Comparison of ENCODE assay signal across 8 cellular contexts in the genomic region with DNA sequence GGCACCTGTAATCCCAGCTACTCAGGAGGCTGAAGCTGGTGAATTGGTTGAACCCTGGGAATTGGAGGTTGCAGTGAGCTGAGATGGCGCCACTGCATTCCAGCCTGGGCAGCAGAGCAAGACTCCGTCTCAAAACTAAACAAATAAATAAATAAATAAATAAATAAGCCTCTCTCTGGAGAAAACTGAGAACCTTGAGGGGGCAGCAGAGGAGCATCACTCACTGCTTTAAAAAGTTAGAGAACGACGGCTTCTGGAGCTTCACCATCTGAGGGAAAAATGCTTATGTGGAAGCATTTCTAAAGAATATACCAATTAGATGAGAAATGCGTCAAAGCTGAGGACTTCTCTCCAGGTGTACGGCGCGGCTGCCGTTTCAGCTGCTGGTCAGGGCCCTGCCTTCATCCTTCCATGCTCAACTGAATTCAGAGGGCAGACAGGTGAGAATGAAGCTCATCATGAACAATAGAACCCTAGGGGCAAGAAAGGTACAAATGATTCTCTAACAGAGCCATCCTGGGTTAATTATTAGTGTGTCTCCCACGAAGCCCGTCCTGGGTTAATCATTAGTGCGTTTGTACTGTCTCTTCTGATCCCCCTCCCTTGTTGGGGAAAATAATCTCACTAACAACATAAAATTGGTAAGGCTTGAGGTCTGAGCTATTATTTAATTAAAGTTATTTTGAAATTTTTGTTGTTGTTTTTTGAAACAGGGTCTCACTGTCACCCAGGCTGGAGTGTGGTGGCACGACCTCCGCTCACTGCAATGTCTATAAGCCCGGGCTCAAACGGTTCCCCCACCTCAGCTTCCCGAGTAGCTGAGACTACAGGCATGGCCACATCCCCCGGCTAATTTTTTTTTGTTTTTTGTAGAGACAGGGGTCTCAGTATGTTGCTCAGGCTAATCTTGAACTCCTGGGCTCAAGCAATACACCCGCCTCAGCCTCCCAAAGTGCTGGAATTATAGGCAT.
DNase-seq lines count a peak whose midpoint lies in the region; ATAC-seq, FAIRE-seq and TF ChIP-seq lines count a peak whose summit lies in the region.

No MANE protein-coding gene starts in this region.

- peak; percentile 54 for ATAC-seq in K562

- H2BK120ac ChIP-seq in mesenchymal stem cell (ENCODE audit: low read depth, low read length): no peak overlapping the region

- H4K8ac ChIP-seq in mesenchymal stem cell (ENCODE audit: low read length): no peak overlapping the region

- H3K14ac ChIP-seq in mesenchymal stem cell (ENCODE audit: low read length in 2 of 2): peak overlapping the region in 1 of 2 experiments; percentile 81

- H3K4me2 ChIP-seq in K562 (ENCODE audit: insufficient read depth, low read length) (no peak overlapping the region), mesenchymal stem cell (ENCODE audit: low read length, poor library complexity, severe bottlenecking) (peak overlapping the region; percentile 86)

- H3K9ac ChIP-seq in K562 (ENCODE audit: insufficient read depth in 1 of 2, low read depth in 2 of 2, low read length in 2 of 2) (no peak overlapping the region), mesenchymal stem cell (ENCODE audit: low read length) (no peak overlapping the region)

- peak overlapping the region; percentile 77 to 97 for H2BK12ac ChIP-seq in mesenchymal stem cell (ENCODE audit: low read length in 2 of 2)

- no peak for FAIRE-seq in K562 (lab: Jason Lieb, UNC)
- FAIRE-seq in GM19239 (lab: Jason Lieb, UNC): no peak

- H2BK15ac ChIP-seq in mesenchymal stem cell (ENCODE audit: low read depth, poor library complexity, severe bottlenecking): no peak overlapping the region

- H3K4me3 ChIP-seq in K562 (no peak overlapping the region), mesenchymal stem cell (ENCODE audit: insufficient read depth in 1 of 2, low read depth in 1 of 2, low read length in 2 of 2) (no peak overlapping the region)

- no peak overlapping the region for H3K4ac ChIP-seq in mesenchymal stem cell (ENCODE audit: low read depth in 1 of 2, low read length in 2 of 2)

- peak overlapping the region; percentile 43 to 73 for H3K18ac ChIP-seq in mesenchymal stem cell (ENCODE audit: low read depth in 1 of 2, low read length in 2 of 2)

- H3K9me3 ChIP-seq in K562 (replicated peaks; ENCODE audit: control insufficient read depth, insufficient read depth, low read depth, low read length): no peaks in the 10 kb centered on the region
- no peaks in the 10 kb centered on the region for H3K9me3 ChIP-seq in mesenchymal stem cell (ENCODE audit: control insufficient read depth, low read length)

- no TSS peak for BruUV-seq in K562 (replicated peaks; lab: Mats Ljungman, UMichigan)

- H4K20me1 ChIP-seq in K562 (replicated peaks; ENCODE audit: control insufficient read depth, insufficient read depth, low read length): no peaks in the 10 kb centered on the region

- in situ Hi-C loops in Caki2 (cut with HindIII; ENCODE audit: low pct_unique_long_range_greater_than_20kb, low sequenced_read_pairs): no loop called here
- in situ Hi-C loops in K562 (cut with MboI): no loop called here

- 2% methylated on average over 14 of the region's 19 CpGs for WGBS in K562 (ENCODE audit: insufficient coverage, low coverage, missing lambda C conversion rate)
- 80% methylated on average over 15 of the region's 19 CpGs for WGBS in mesenchymal stem cell

- no peak overlapping the region for H3K27ac ChIP-seq in K562 (ENCODE audit: extremely low read depth, low read depth, low read length)
- H3K27ac ChIP-seq in mesenchymal stem cell (ENCODE audit: low read length, poor library complexity, severe bottlenecking): peak overlapping the region; percentile 73

- no peaks in the 10 kb centered on the region for H3K79me2 ChIP-seq in K562 (ENCODE audit: control insufficient read depth, insufficient read depth, low read length)

- intact Hi-C loops in K562 (cut with micrococcal nuclease): loop anchor here (10.0 kb wide), 1 partner anchor 641 kb away; no protein-coding TSS in a partner anchor

- peak overlapping the region; percentile 76 for H2BK5ac ChIP-seq in mesenchymal stem cell (ENCODE audit: low read depth, low read length, poor library complexity, severe bottlenecking)

- H2AK5ac ChIP-seq in mesenchymal stem cell (ENCODE audit: low read length, severe bottlenecking): no peak overlapping the region

- H3K4me1 ChIP-seq in K562 (replicated peaks in 1 of 2; ENCODE audit: control insufficient read depth in 2 of 2, insufficient read depth in 2 of 2, low read length in 2 of 2) (no peaks in the 10 kb centered on the region), mesenchymal stem cell (ENCODE audit: control insufficient read depth, insufficient read depth, low read depth, low read length) (peaks cover 10% of the 10 kb centered on the region)

- H3K27me3 ChIP-seq in K562 (ENCODE audit: control insufficient read depth in 2 of 2, insufficient read depth in 2 of 2, low read length in 2 of 2): peaks cover 0 to 22% of the 10 kb centered on the region in 2 experiments; a peak in 4 of 5 replicates
- H3K27me3 ChIP-seq in mesenchymal stem cell (ENCODE audit: control insufficient read depth in 1 of 2, insufficient read depth in 1 of 2, low read length in 2 of 2): no peaks in the 10 kb centered on the region

- H2AFZ ChIP-seq in K562 (ENCODE audit: low read depth, low read length) (no peak overlapping the region), mesenchymal stem cell (ENCODE audit: low read depth, low read length) (peak overlapping the region; percentile 49)

- H3K79me1 ChIP-seq in mesenchymal stem cell (replicated peaks; ENCODE audit: low read length, poor library complexity, severe bottlenecking): no peaks in the 10 kb centered on the region

- TF ChIP-seq EP300 in K562 (IDR thresholded peaks at IDR 0.05; ENCODE audit: low read length): no peak

- CTCF ChIA-PET in K562 (lab: Yijun Ruan, JAX; ENCODE audit: low intra/inter-chr PET ratio): interaction anchor here (1.2 kb wide), 1 partner anchor 810 kb away, joined by 4 read pairs; no protein-coding TSS in a partner anchor

- peak overlapping the region; percentile 75 for H4K91ac ChIP-seq in mesenchymal stem cell (ENCODE audit: low read length)

- peak; percentile 62 for DNase-seq in Caki2 (ENCODE audit: low read depth)
- DNase-seq in Kasumi-1 (lab: John Stamatoyannopoulos, UW): peak; percentile 48 to 59
- peak in 2 of 4 experiments; percentile 11 to 23 for DNase-seq in K562 (ENCODE audit: extremely low read depth in 1 of 4, low spot score in 3 of 4)
- DNase-seq in mesenchymal stem cell: peak; percentile 76
- DNase-seq in stimulated activated CD4-positive, alpha-beta T cell treated with anti-CD3 and anti-CD28 coated beads, Interleukin-4, amount 100 ng/mL, for 1 hour: no peak
- no peak for DNase-seq in NK-92 treated with Interleukin-12 subunit alpha and Interleukin-12 subunit beta, amount 100 ng/mL, for 24 hours (lab: John Stamatoyannopoulos, UW)
- DNase-seq in stimulated activated CD4-positive, alpha-beta T cell treated with anti-CD3 and anti-CD28 coated beads, Interleukin-4, amount 100 ng/mL, for 24 hours: no peak
- DNase-seq in GM19239 (ENCODE audit: insufficient read length, low spot score): no peak

- H3K23ac ChIP-seq in mesenchymal stem cell (ENCODE audit: low read length in 2 of 2): no peak overlapping the region

- no peak for TF ChIP-seq POLR2A in K562 (conservative IDR thresholded peaks at IDR 0.05)

- no peaks in the 10 kb centered on the region for H3K9me1 ChIP-seq in K562 (ENCODE audit: control insufficient read depth, insufficient read depth, low read length)

- 0 out of 4 replicates have a peak, but pooled peaks of 1 of the 2 experiments have one; percentile 18 for TF ChIP-seq RAD21 in K562 (CRISPR knock-in tag; conservative IDR thresholded peaks at IDR 0.05 in 1 of 2, IDR thresholded peaks at IDR 0.05 in 1 of 2)

- H3K36me3 ChIP-seq in K562 (ENCODE audit: control insufficient read depth, insufficient read depth, low read length) (no peaks in the 10 kb centered on the region), mesenchymal stem cell (ENCODE audit: control insufficient read depth in 1 of 2, insufficient read depth in 2 of 2, low read depth in 1 of 2, low read length in 2 of 2) (no peaks in the 10 kb centered on the region)

- POLR2A ChIA-PET in K562 (lab: Yijun Ruan, JAX): interaction anchor here (0.6 kb wide), 1 partner anchor 152 kb away, joined by 3 read pairs; no protein-coding TSS in a partner anchor

- peak; percentile 12 to 49 (median 34); a peak in 2 of 6 replicates for TF ChIP-seq CTCF in K562 (IDR thresholded peaks at IDR 0.05 in 2 of 3, conservative IDR thresholded peaks at IDR 0.05 in 1 of 3; ENCODE audit: insufficient read depth in 2 of 3, low read depth in 1 of 3, low read length in 3 of 3)

TF ChIP-seq in K562, 482 proteins besides CTCF, POLR2A, EP300 and RAD21:
- no peak for TF ChIP-seq MCM7 (IDR thresholded peaks at IDR 0.05)
- TF ChIP-seq ELF2 (CRISPR knock-in tag; IDR thresholded peaks at IDR 0.05): no peak
- TF ChIP-seq L3MBTL2 (IDR thresholded peaks at IDR 0.05): no peak
- TF ChIP-seq CHD4 (IDR thresholded peaks at IDR 0.05; ENCODE audit: insufficient read depth, insufficient replicate concordance, low read depth, low read length, poor library complexity, severe bottlenecking): no peak
- TF ChIP-seq SP2 (IDR thresholded peaks at IDR 0.05; ENCODE audit: extremely low read depth, low read depth, low read length, poor library complexity, severe bottlenecking): no peak
- TF ChIP-seq EHMT2 (IDR thresholded peaks at IDR 0.05): no peak
- TF ChIP-seq ZNF511 (CRISPR knock-in tag; IDR thresholded peaks at IDR 0.05): no peak
- TF ChIP-seq TRIM25 (IDR thresholded peaks at IDR 0.05; ENCODE audit: borderline replicate concordance): no peak

Comparison
In these comparisons a context has a peak if more than half of its experiments do, and no peak if none do; other contexts are left out.
1. DNase-seq: peak in Caki2 (single experiment), Kasumi-1 (2 of 2) and mesenchymal stem cell (single experiment); none in stimulated activated CD4-positive, alpha-beta T cell treated with anti-CD3 and anti-CD28 coated beads, Interleukin-4, amount 100 ng/mL, for 1 hour (single experiment), NK-92 treated with Interleukin-12 subunit alpha and Interleukin-12 subunit beta, amount 100 ng/mL, for 24 hours (single experiment), stimulated activated CD4-positive, alpha-beta T cell treated with anti-CD3 and anti-CD28 coated beads, Interleukin-4, amount 100 ng/mL, for 24 hours (single experiment) and GM19239 (single experiment).